In genomic region chr5:177043114-177043513, GRCh38 we compare ENCODE assay signal across 8 cellular contexts. TPM values are rescaled to one million over a fixed set of nuclear protein-coding genes. Genes with fewer than 3 reads are reported as not detected.
"Had no signal": no experiment of that assay in that cellular context is flagged by ENCODE, and none has a peak within 500 bp of the region (broad histone marks: within the 10 kb centered on the region; RNA-seq: fewer than 3 reads in every experiment).

No MANE protein-coding gene starts in this region.

- DNase-seq: GM23248, GOT3, H7, IMR-90, KG1 had no signal

- H3K27ac ChIP-seq: GM23248 had no signal

- ATAC-seq: HCT116, K562 had no signal

- H3K9me3 ChIP-seq: HAP-1 had no signal

- H3K4me3 ChIP-seq: GM23248, HAP-1, K562 had no signal

RNA-seq across cellular contexts. Expression of gene FGFR4, which starts 43.6 kb away (rescaled TPM):
- total RNA-seq: GM23248 had no signal
